9 cellular contexts compared by ENCODE assay signal in the genomic region with DNA sequence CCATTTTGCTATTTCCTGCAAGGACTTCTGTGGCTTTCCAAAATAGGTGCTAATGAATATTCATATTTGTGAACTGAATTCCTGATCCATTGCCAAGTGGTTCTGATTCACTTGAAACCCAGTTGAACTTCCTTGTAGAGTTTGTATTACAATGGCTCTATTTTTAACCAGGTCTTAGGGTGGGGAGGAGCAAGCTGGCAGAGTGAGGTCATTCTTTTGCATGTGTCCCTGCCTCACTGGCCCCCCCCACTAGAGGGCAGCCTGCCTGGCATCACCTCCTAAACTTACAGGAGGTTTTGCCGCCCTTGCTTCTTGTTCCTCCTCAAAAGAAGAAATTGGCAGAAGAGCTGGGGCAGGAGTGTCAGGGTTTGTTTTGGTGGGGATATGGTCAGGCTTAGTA. TPM values are rescaled to one million over a fixed set of nuclear protein-coding genes. Genes with fewer than 3 reads are reported as not detected.
A peak's percentile ranks its signal among the peaks of the same experiment; 100 is the strongest.
DNase-seq lines count a peak whose midpoint lies in the region; ATAC-seq and TF ChIP-seq lines count a peak whose summit lies in the region.
"Had no signal": no experiment of that assay in that cellular context is flagged by ENCODE, and none has a peak within 500 bp of the region (broad histone marks: within the 10 kb centered on the region; RNA-seq: fewer than 3 reads in every experiment).

No MANE protein-coding gene starts in this region.

- WGBS in esophagus squamous epithelium, 2 donors, result 0% methylated on average over 1 of the region's 1 CpG; no CpG with 5 or more reads in 1 of the 2 donors

- H3K9me3 ChIP-seq in esophagus squamous epithelium (no peaks in the 10 kb centered on the region), parathyroid adenoma (ENCODE audit: control insufficient read depth, low read length) (no peaks in the 10 kb centered on the region)
- H3K9me3 ChIP-seq: Caco-2 had no signal

- ATAC-seq in activated CD8-positive, alpha-beta T cell treated with anti-CD3 and anti-CD28 coated beads for 36 hours, result peak; percentile 90

- H3K4me3 Mint-ChIP-seq in activated CD8-positive, alpha-beta T cell treated with anti-CD3 and anti-CD28 coated beads for 36 hours, result no peak overlapping the region

- CTCF ChIA-PET in activated CD8-positive, alpha-beta T cell treated with anti-CD3 and anti-CD28 coated beads for 36 hours (lab: Charles Lee), result interaction anchor here (0.7 to 3.2 kb wide), 16 partner anchors 8 to 174 kb away, joined by 3 to 15 read pairs (median 3); no protein-coding TSS in a partner anchor

- no peak overlapping the region for H3K27ac Mint-ChIP-seq in activated CD8-positive, alpha-beta T cell treated with anti-CD3 and anti-CD28 coated beads for 36 hours

- H3K4me2 ChIP-seq in parathyroid adenoma (ENCODE audit: low read length), result peak overlapping the region; percentile 31

- no peaks in the 10 kb centered on the region for H3K36me3 Mint-ChIP-seq in activated CD8-positive, alpha-beta T cell treated with anti-CD3 and anti-CD28 coated beads for 36 hours (ENCODE audit: low read depth)

- no peaks in the 10 kb centered on the region for H3K79me2 ChIP-seq in parathyroid adenoma

- no peaks in the 10 kb centered on the region for H3K36me3 ChIP-seq in esophagus squamous epithelium
- no peaks in the 10 kb centered on the region for H3K36me3 ChIP-seq in parathyroid adenoma (ENCODE audit: control insufficient read depth, insufficient read depth, low read length)

- H3K27me3 ChIP-seq in esophagus squamous epithelium, result no peaks in the 10 kb centered on the region
- H3K27me3 ChIP-seq in parathyroid adenoma (ENCODE audit: control insufficient read depth, insufficient read depth, low read length), result no peaks in the 10 kb centered on the region

- DNase-seq in NOMO-1 treated with DMSO at 0.1 percent for 48 hours (lab: John Stamatoyannopoulos, UW; ENCODE audit: unreplicated experiment) (peak; percentile 36), NOMO-1 treated with dmso at 0.1 percent for 144 hours (lab: John Stamatoyannopoulos, UW; ENCODE audit: unreplicated experiment) (no peak), NCI-H1048 (lab: John Stamatoyannopoulos, UW) (peak; percentile 24), esophagus squamous epithelium (lab: John Stamatoyannopoulos, UW) (peak; percentile 5), COR-L47 (lab: John Stamatoyannopoulos, UW) (no peak), NCI-H526 (lab: John Stamatoyannopoulos, UW) (no peak)
- DNase-seq in activated CD8-positive, alpha-beta T cell treated with anti-CD3 and anti-CD28 coated beads for 36 hours, result peak; percentile 80

- no peaks in the 10 kb centered on the region for H3K27me3 Mint-ChIP-seq in activated CD8-positive, alpha-beta T cell treated with anti-CD3 and anti-CD28 coated beads for 36 hours

- H3K4me1 ChIP-seq in esophagus squamous epithelium (peaks cover 0 to 10% (median 9%) of the 10 kb centered on the region in 3 donors), parathyroid adenoma (no peaks in the 10 kb centered on the region)

- H3K4me3 ChIP-seq in esophagus squamous epithelium, result no peak overlapping the region
- H3K4me3 ChIP-seq in parathyroid adenoma (ENCODE audit: low read depth, low read length), result peak overlapping the region; percentile 27

- peaks cover 20% of the 10 kb centered on the region for H3K4me1 Mint-ChIP-seq in activated CD8-positive, alpha-beta T cell treated with anti-CD3 and anti-CD28 coated beads for 36 hours (ENCODE audit: low read depth)

- peak; percentile 49 for TF ChIP-seq CTCF in activated CD8-positive, alpha-beta T cell treated with anti-CD3 and anti-CD28 coated beads for 36 hours (IDR thresholded peaks at IDR 0.05)
- TF ChIP-seq CTCF in esophagus squamous epithelium (IDR thresholded peaks at IDR 0.05), result peak in 5 of 6 experiments; percentile 46 to 72 (median 62)
- peak; percentile 47 for TF ChIP-seq CTCF in parathyroid adenoma (IDR thresholded peaks at IDR 0.05)

- peaks cover 2% of the 10 kb centered on the region for H3K9me3 Mint-ChIP-seq in activated CD8-positive, alpha-beta T cell treated with anti-CD3 and anti-CD28 coated beads for 36 hours

- H3K9ac ChIP-seq in parathyroid adenoma, result no peak overlapping the region

- POLR2A ChIA-PET in activated CD8-positive, alpha-beta T cell treated with anti-CD3 and anti-CD28 coated beads for 36 hours (lab: Charles Lee), result no interaction called here

- no peak overlapping the region for H2AFZ ChIP-seq in parathyroid adenoma

- intact Hi-C loops in activated CD8-positive, alpha-beta T cell treated with anti-CD3 and anti-CD28 coated beads for 36 hours (cut with micrococcal nuclease), result loop anchor here (2.0 to 10.0 kb wide), 2 partner anchors 78 to 146 kb away; partner anchors contain the start of gene PGM2
- intact Hi-C loops in esophagus squamous epithelium (cut with DNase I), result loop anchor here (10.0 kb wide), 1 partner anchor 136 kb away; no protein-coding TSS in a partner anchor

- TF ChIP-seq POLR2A in esophagus squamous epithelium (IDR thresholded peaks at IDR 0.05), result no peak

- peak overlapping the region in 3 of 4 donors; percentile 12 to 60 (median 42) for H3K27ac ChIP-seq in esophagus squamous epithelium
- no peak overlapping the region for H3K27ac ChIP-seq in parathyroid adenoma

RNA-seq across cellular contexts. Expression of gene PTTG2, which starts 10.5 kb away (rescaled TPM):
- total RNA-seq in activated CD8-positive, alpha-beta T cell treated with anti-CD3 and anti-CD28 coated beads for 36 hours, result not detected
- total RNA-seq in esophagus squamous epithelium, result 1 to 10 TPM in 1 of 4 donors, not detected in 3; 1.1 TPM
- total RNA-seq: Caco-2 had no signal

Comparison
In these comparisons a context has a peak if more than half of its experiments do, and no peak if none do; other contexts are left out.
1. DNase-seq: peak in NOMO-1 treated with DMSO at 0.1 percent for 48 hours (single experiment), NCI-H1048 (single experiment), activated CD8-positive, alpha-beta T cell treated with anti-CD3 and anti-CD28 coated beads for 36 hours (single experiment) and esophagus squamous epithelium (single experiment); none in NOMO-1 treated with dmso at 0.1 percent for 144 hours (single experiment), COR-L47 (single experiment) and NCI-H526 (0 of 2).
2. Peak in every context shown above with its lines, with median percentiles within 50 percentile points of each other: CTCF ChIP-seq.